Comparison of ENCODE assay signal across 8 cellular contexts in the genomic region with DNA sequence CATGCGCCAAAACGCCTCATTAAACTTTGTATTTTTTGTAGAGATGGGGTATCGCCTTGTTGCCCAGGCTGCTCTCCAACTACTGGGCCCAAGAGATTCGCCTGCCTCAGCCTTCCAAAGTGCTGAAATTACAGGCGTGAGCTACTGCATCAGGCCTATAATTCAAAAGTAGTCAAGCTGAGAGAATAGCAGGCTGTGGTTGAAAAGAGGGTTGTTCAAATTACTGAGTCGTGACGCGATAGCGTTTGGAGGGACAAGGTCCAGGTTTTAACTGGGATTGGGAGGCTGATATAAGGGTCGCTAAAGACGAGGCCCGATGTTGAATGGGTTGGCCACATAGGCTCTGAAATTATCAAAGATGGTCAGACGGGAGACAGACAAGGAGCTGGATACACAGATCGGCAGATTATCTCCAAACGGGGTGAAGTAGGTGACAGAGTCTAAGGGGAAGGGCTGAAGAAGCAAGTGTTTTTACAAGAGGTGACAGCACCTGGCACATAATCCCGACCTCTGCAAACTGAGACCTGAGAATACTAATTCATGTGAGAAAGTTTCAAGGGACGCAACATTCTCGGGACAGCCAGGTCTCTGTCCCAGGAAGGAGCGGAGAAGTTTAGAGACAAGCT. TPM values are rescaled to one million over a fixed set of nuclear protein-coding genes. Genes with fewer than 3 reads are reported as not detected.
DNase-seq lines count a peak whose midpoint lies in the region; ATAC-seq and TF ChIP-seq lines count a peak whose summit lies in the region.

No MANE protein-coding gene starts in this region.

- H3K27me3 ChIP-seq in BJ (ENCODE audit: control insufficient read depth, insufficient read depth, low read length) (0 out of 2 replicates have a peak, but pooled peaks cover 2% of the 10 kb centered on the region), Panc1 (ENCODE audit: control insufficient read depth, insufficient read depth, low read length) (no peaks in the 10 kb centered on the region)

- no peaks in the 10 kb centered on the region for H3K9me3 ChIP-seq in Panc1 (ENCODE audit: control insufficient read depth, insufficient read depth, low read depth, low read length)

- intact Hi-C loops in Panc1 (cut with micrococcal nuclease; ENCODE audit: unreplicated experiment) = loop anchor here (5.0 kb wide), 1 partner anchor 158 kb away; no protein-coding TSS in a partner anchor

- H3K9me3 Mint-ChIP-seq in effector memory CD8-positive, alpha-beta T cell = no peaks in the 10 kb centered on the region
- H3K9me3 Mint-ChIP-seq in nephron progenitor cell = no peaks in the 10 kb centered on the region

- DNase-seq in BJ (ENCODE audit: low read depth) = no peak
- DNase-seq in Panc1 (ENCODE audit: low read depth, low spot score) = no peak
- DNase-seq in effector memory CD8-positive, alpha-beta T cell = no peak
- DNase-seq in nephron progenitor cell = peak; percentile 25
- DNase-seq in NCI-H128 (lab: John Stamatoyannopoulos, UW; ENCODE audit: unreplicated experiment) = no peak
- DNase-seq in mesenteric fat pad (ENCODE audit: low spot score) = no peak
- no peak for DNase-seq in NCI-H1694 treated with DMSO at 0.1 percent for 48 hours (lab: John Stamatoyannopoulos, UW)

- peak overlapping the region; percentile 75 for H3K4me3 ChIP-seq in BJ (ENCODE audit: low read depth, low read length)
- H3K4me3 ChIP-seq in Panc1 (ENCODE audit: low read depth in 2 of 2, low read length in 2 of 2) = peak overlapping the region; percentile 90 to 99

- POLR2A ChIA-PET in BJ (lab: Charles Lee) (interaction anchor here (1.0 to 1.2 kb wide), 3 partner anchors 58 to 537 kb away, joined by 3 to 8 read pairs (median 7); no protein-coding TSS in a partner anchor), Panc1 (lab: Charles Lee) (interaction anchor here (0.6 to 1.0 kb wide), 6 partner anchors 10 to 99 kb away, joined by 3 to 5 read pairs (median 4); no protein-coding TSS in a partner anchor)

- CTCF ChIA-PET in BJ (lab: Yijun Ruan, JAX) = interaction anchor here (1.0 to 1.2 kb wide), 3 partner anchors 25 to 161 kb away, joined by 3 to 4 read pairs (median 4); no protein-coding TSS in a partner anchor
- CTCF ChIA-PET in Panc1 (lab: Charles Lee) = no interaction called here

- H3K4me3 Mint-ChIP-seq in effector memory CD8-positive, alpha-beta T cell = peak overlapping the region; percentile 91 to 96
- H3K4me3 Mint-ChIP-seq in nephron progenitor cell = peak overlapping the region; percentile 99

- TF ChIP-seq CTCF in BJ (IDR thresholded peaks at IDR 0.05; ENCODE audit: insufficient read depth, low read depth, low read length) (no peak), Panc1 (IDR thresholded peaks at IDR 0.05) (no peak), nephron progenitor cell (IDR thresholded peaks at IDR 0.05) (no peak)

- H3K27ac Mint-ChIP-seq in effector memory CD8-positive, alpha-beta T cell = peak overlapping the region; percentile 74 to 92
- H3K27ac Mint-ChIP-seq in nephron progenitor cell = peak overlapping the region; percentile 99

- ATAC-seq in GM19467 (IDR thresholded peaks at IDR 0.05; ENCODE audit: unreplicated experiment) = peak; percentile 1
- ATAC-seq in Panc1 = peak; percentile 2; the same call in 1 of the 2 replicates
- no peak for ATAC-seq in effector memory CD8-positive, alpha-beta T cell (replicated peaks)

- H3K27me3 Mint-ChIP-seq in effector memory CD8-positive, alpha-beta T cell = no peaks in the 10 kb centered on the region
- H3K27me3 Mint-ChIP-seq in nephron progenitor cell (ENCODE audit: low read depth, poor library complexity) = peaks cover 8% of the 10 kb centered on the region

- peaks cover 21% of the 10 kb centered on the region for H3K4me1 ChIP-seq in Panc1 (ENCODE audit: control insufficient read depth, insufficient read depth, low read length)

- peaks cover 33 to 38% of the 10 kb centered on the region in 2 donors for H3K4me1 Mint-ChIP-seq in effector memory CD8-positive, alpha-beta T cell (ENCODE audit: low read depth in 2 of 2)
- H3K4me1 Mint-ChIP-seq in nephron progenitor cell = peaks cover 58% of the 10 kb centered on the region

- TSS peak; percentile 99 for BruUV-seq in Panc1 (replicated peaks; lab: Mats Ljungman, UMichigan)

- in situ Hi-C loops in Panc1 (cut with HindIII; ENCODE audit: low pct_unique_long_range_greater_than_20kb, low sequenced_read_pairs) = no loop called here

- H3K27ac ChIP-seq in Panc1 (ENCODE audit: low read length) = peak overlapping the region; percentile 96

- H3K36me3 ChIP-seq in BJ (ENCODE audit: control insufficient read depth, insufficient read depth, low read length) (no peaks in the 10 kb centered on the region), Panc1 (ENCODE audit: control insufficient read depth, insufficient read depth, low read length) (peaks cover 2% of the 10 kb centered on the region; the same call in 1 of the 2 replicates)

- H3K36me3 Mint-ChIP-seq in effector memory CD8-positive, alpha-beta T cell (ENCODE audit: insufficient read depth) = peaks cover 19% of the 10 kb centered on the region
- H3K36me3 Mint-ChIP-seq in nephron progenitor cell (ENCODE audit: low read depth) = peaks cover under 1% of the 10 kb centered on the region

RNA-seq across cellular contexts. Expression of gene ARID3B, which starts 0.8 kb away (rescaled TPM):
- polyA plus RNA-seq in BJ (2011; rRNA removed) = 1.2 and 1.5 TPM in 2 replicates
- 2.1 and 2.5 TPM in 2 replicates for polyA minus RNA-seq in BJ (2011; rRNA and poly(A)+ RNA removed)
- total RNA-seq in Panc1 (2021; ENCODE audit: unreplicated experiment) = 12.7 TPM
- 9.6 TPM for polyA plus RNA-seq in Panc1 (2012; ENCODE audit: insufficient read length)
- 5.8 TPM for total RNA-seq in mesenteric fat pad
